ENCODE assay signal across 9 cellular contexts in the genomic region with DNA sequence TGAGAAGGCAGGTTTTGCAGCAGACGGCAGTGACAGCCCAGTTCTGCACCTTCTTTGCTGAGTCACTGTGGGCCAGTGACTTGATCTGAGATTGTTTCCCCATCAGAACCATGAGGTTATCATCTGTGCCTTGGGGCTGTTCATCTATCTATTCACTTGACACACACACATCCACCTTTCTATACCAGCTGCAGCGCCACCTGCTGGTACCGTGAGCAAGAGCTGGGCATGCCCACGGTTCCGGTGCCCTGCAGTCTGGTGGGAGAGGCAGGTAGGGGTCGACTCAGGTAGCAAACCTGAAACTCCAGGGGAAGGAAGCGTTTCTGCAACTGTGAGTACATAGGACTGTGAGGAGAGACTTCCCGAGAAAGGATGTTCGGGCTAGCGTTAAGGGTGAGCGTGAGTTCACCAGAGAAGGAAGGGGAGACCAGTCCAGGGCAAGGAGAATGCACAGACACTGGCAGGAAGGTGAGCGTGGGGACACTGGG. TPM values are rescaled to one million over a fixed set of nuclear protein-coding genes. Genes with fewer than 3 reads are reported as not detected.
DNase-seq lines count a peak whose midpoint lies in the region; ATAC-seq and TF ChIP-seq lines count a peak whose summit lies in the region.
"Had no signal": no experiment of that assay in that cellular context is flagged by ENCODE, and none has a peak within 500 bp of the region (broad histone marks: within the 10 kb centered on the region; RNA-seq: fewer than 3 reads in every experiment).

No MANE protein-coding gene starts in this region.

- peaks cover 12% of the 10 kb centered on the region for H3K4me1 ChIP-seq in testis

- ATAC-seq in naive thymus-derived CD8-positive, alpha-beta T cell, result peak; percentile 80 to 86
- ATAC-seq in HG03565 (IDR thresholded peaks at IDR 0.05; ENCODE audit: unreplicated experiment), result no peak

- POLR2A ChIA-PET in naive thymus-derived CD8-positive, alpha-beta T cell (lab: Charles Lee), result interaction anchor here (0.6 to 1.1 kb wide), 3 partner anchors 8 to 1242 kb away, joined by 3 to 5 read pairs (median 4); partner anchors contain the start of gene LIN7B

- intact Hi-C loops in testis (cut with DNase I; ENCODE audit: low total_unique reads), result no loop called here

- TF ChIP-seq CTCF in endothelial cell (IDR thresholded peaks at IDR 0.05; ENCODE audit: unreplicated experiment) (peak; percentile 82), testis (IDR thresholded peaks at IDR 0.05) (peak; percentile 53 to 69 (median 67))

- no peak overlapping the region for H3K27ac Mint-ChIP-seq in endothelial cell (ENCODE audit: unreplicated experiment)
- H3K27ac Mint-ChIP-seq in naive thymus-derived CD8-positive, alpha-beta T cell, result peak overlapping the region in 8 of 10 donors; percentile 15 to 92 (median 64)

- no peaks in the 10 kb centered on the region for H3K27me3 ChIP-seq in testis
- H3K27me3 ChIP-seq: BLaER1 treated with 17β-estradiol and CSF1 and Interleukin-3, amounts not matched to agents 10 nM and 100 nM had no signal

- H3K4me3 ChIP-seq in testis, result no peak overlapping the region
- H3K4me3 ChIP-seq: BLaER1 treated with 17β-estradiol and CSF1 and Interleukin-3, amounts not matched to agents 10 nM and 100 nM had no signal

- peaks cover 20% of the 10 kb centered on the region for H3K4me1 Mint-ChIP-seq in endothelial cell (ENCODE audit: unreplicated experiment)
- H3K4me1 Mint-ChIP-seq in naive thymus-derived CD8-positive, alpha-beta T cell, result peaks cover 7 to 10% (median 8%) of the 10 kb centered on the region in 4 donors

- H3K27me3 Mint-ChIP-seq in endothelial cell (ENCODE audit: unreplicated experiment), result peaks cover 10% of the 10 kb centered on the region
- no peaks in the 10 kb centered on the region for H3K27me3 Mint-ChIP-seq in naive thymus-derived CD8-positive, alpha-beta T cell

- H3K9me3 ChIP-seq in testis, result no peaks in the 10 kb centered on the region
- H3K9me3 ChIP-seq: BLaER1 treated with 17β-estradiol and CSF1 and Interleukin-3, amounts not matched to agents 10 nM and 100 nM had no signal

- H3K36me3 ChIP-seq in testis (ENCODE audit: low read depth, missing control alignments), result no peaks in the 10 kb centered on the region

- H3K36me3 Mint-ChIP-seq in endothelial cell (ENCODE audit: low read depth, unreplicated experiment), result peaks cover 24% of the 10 kb centered on the region
- H3K36me3 Mint-ChIP-seq in naive thymus-derived CD8-positive, alpha-beta T cell, result peaks cover 0 to 64% (median 5%) of the 10 kb centered on the region in 3 donors

- no peak for TF ChIP-seq POLR2A in testis (IDR thresholded peaks at IDR 0.05)

- peak overlapping the region; percentile 86 for H3K4me3 Mint-ChIP-seq in endothelial cell (ENCODE audit: unreplicated experiment)
- peak overlapping the region in 1 of 10 donors; percentile 48 for H3K4me3 Mint-ChIP-seq in naive thymus-derived CD8-positive, alpha-beta T cell

- 48 to 67% methylated on average over 12 of the region's 12 CpGs for WGBS in testis, 2 donors

- no peak overlapping the region for H3K27ac ChIP-seq in testis

- DNase-seq in NCI-H146 (lab: John Stamatoyannopoulos, UW) (peak; percentile 40), NCI-H146 treated with DMSO at 0.1 percent for 48 hours (lab: John Stamatoyannopoulos, UW; ENCODE audit: unreplicated experiment) (no peak), NCI-H226 (peak; percentile 42), endothelial cell (ENCODE audit: low spot score) (peak; percentile 68), testis (peak; percentile 63)
- DNase-seq in activated CD8-positive, alpha-beta memory T cell treated with anti-CD3 and anti-CD28 coated beads for 24 hours, result peak; percentile 84
- peak; percentile 37 to 83 (median 60) for DNase-seq in naive thymus-derived CD8-positive, alpha-beta T cell

- H3K9me3 Mint-ChIP-seq in endothelial cell (ENCODE audit: unreplicated experiment), result no peaks in the 10 kb centered on the region
- no peaks in the 10 kb centered on the region for H3K9me3 Mint-ChIP-seq in naive thymus-derived CD8-positive, alpha-beta T cell

RNA-seq across cellular contexts. Expression of gene LIN7B, which starts 7.5 kb away (rescaled TPM):
- total RNA-seq in endothelial cell (ENCODE audit: unreplicated experiment) (5.8 TPM), testis (10 to 100 TPM; 57.6 to 66.2 TPM)
- total RNA-seq in naive thymus-derived CD8-positive, alpha-beta T cell, result 10 to 100 TPM; 15.7 to 16.2 TPM
- 1 to 10 TPM; 5.5 to 9.2 (median 5.6) TPM for polyA plus RNA-seq in naive thymus-derived CD8-positive, alpha-beta T cell
- 22.4 TPM for polyA plus RNA-seq in testis (ENCODE audit: insufficient read depth, low read depth, low replicate concordance)

RNA-seq across cellular contexts. Expression of gene C19orf73, which starts 12.3 kb away (rescaled TPM):
- total RNA-seq in endothelial cell (ENCODE audit: unreplicated experiment), result 0.51 TPM
- total RNA-seq in naive thymus-derived CD8-positive, alpha-beta T cell, result 1 to 10 TPM; 1.6 TPM
- 1 to 10 TPM; 3.0 to 7.0 (median 5.7) TPM for polyA plus RNA-seq in naive thymus-derived CD8-positive, alpha-beta T cell
- total RNA-seq in testis, result 1 to 10 TPM; 4.0 to 8.5 TPM
- 1.5 TPM for polyA plus RNA-seq in testis (ENCODE audit: insufficient read depth, low read depth, low replicate concordance)

RNA-seq across cellular contexts. Expression of gene PPFIA3, which starts 12.7 kb away (rescaled TPM):
- total RNA-seq in endothelial cell (ENCODE audit: unreplicated experiment) (19.7 TPM), testis (10 to 100 TPM in 1 of 2 donors, 1 to 10 TPM in 1; 9.2 to 13.1 TPM)
- total RNA-seq in naive thymus-derived CD8-positive, alpha-beta T cell, result 1 to 10 TPM; 3.6 to 4.7 TPM
- under 1 TPM in 2 of 3 donors, not detected in 1; 0.20 to 0.58 TPM for polyA plus RNA-seq in naive thymus-derived CD8-positive, alpha-beta T cell
- polyA plus RNA-seq in testis (ENCODE audit: insufficient read depth, low read depth, low replicate concordance), result 8.8 TPM

RNA-seq across cellular contexts. Expression of gene SNRNP70, which starts 21.4 kb away (rescaled TPM):
- total RNA-seq in endothelial cell (ENCODE audit: unreplicated experiment) (203 TPM), testis (100 to 1,000 TPM; 422 to 484 TPM)
- 100 to 1,000 TPM; 706 to 741 TPM for total RNA-seq in naive thymus-derived CD8-positive, alpha-beta T cell
- 10 to 100 TPM; 42.3 to 63.4 (median 50.2) TPM for polyA plus RNA-seq in naive thymus-derived CD8-positive, alpha-beta T cell
- 184 TPM for polyA plus RNA-seq in testis (ENCODE audit: insufficient read depth, low read depth, low replicate concordance)

RNA-seq across cellular contexts. Expression of gene KCNA7, which starts 34.2 kb away (rescaled TPM):
- total RNA-seq in endothelial cell (ENCODE audit: unreplicated experiment) (not detected), testis (under 1 TPM; 0.25 to 0.39 TPM)
- not detected for total RNA-seq in naive thymus-derived CD8-positive, alpha-beta T cell
- not detected for polyA plus RNA-seq in naive thymus-derived CD8-positive, alpha-beta T cell
- 0.16 TPM for polyA plus RNA-seq in testis (ENCODE audit: insufficient read depth, low read depth, low replicate concordance)
